ENCODE assay signal across 9 cellular contexts in genomic region chr18:79005653-79006052, GRCh38. TPM values are rescaled to one million over a fixed set of nuclear protein-coding genes. Genes with fewer than 3 reads are reported as not detected.
"Had no signal": no experiment of that assay in that cellular context is flagged by ENCODE, and none has a peak within 500 bp of the region (broad histone marks: within the 10 kb centered on the region; RNA-seq: fewer than 3 reads in every experiment).

No MANE protein-coding gene starts in this region.

- H3K4me3 ChIP-seq: GM12878 had no signal

- ATAC-seq: GM12878 had no signal

- FAIRE-seq: G401.6, GM12878, GM12891, GM12892, GM18507, GM19239 had no signal

- DNase-seq: GDM1, GF-D8 had no signal

RNA-seq across cellular contexts. Expression of gene SALL3, which starts 26.0 kb away (rescaled TPM):
- total RNA-seq: G401 had no signal
